ENCODE assay signal across 16 cellular contexts in genomic region chr4:44257461-44257860, GRCh38.
"Had no signal": no experiment of that assay in that cellular context is flagged by ENCODE, and none has a peak within 500 bp of the region (broad histone marks: within the 10 kb centered on the region; RNA-seq: fewer than 3 reads in every experiment).

No MANE protein-coding gene starts in this region.

- H3K4me3 ChIP-seq: ascending aorta, lung, mucosa of descending colon had no signal

- H3K4me3 Mint-ChIP-seq: activated CD4-positive, alpha-beta memory T cell treated with anti-CD3 and anti-CD28 coated beads, Interleukin-2, amount 10 ng/mL, durations not matched to agents 7 days and 5 days; activated CD4-positive, alpha-beta T cell treated with anti-CD3 and anti-CD28 coated beads for 36 hours; activated naive CD8-positive, alpha-beta T cell treated with anti-CD3 and anti-CD28 coated beads, Interleukin-2, amount 10 ng/mL, durations not matched to agents 7 days and 5 days; naive thymus-derived CD8-positive, alpha-beta T cell; stimulated activated naive CD8-positive, alpha-beta T cell treated with anti-CD3 and anti-CD28 coated beads, Interleukin-15, amount 100 ng/mL, for 72 hours had no signal

- DNase-seq: activated CD4-positive, alpha-beta memory T cell treated with anti-CD3 and anti-CD28 coated beads, Interleukin-2, amount 10 ng/mL, durations not matched to agents 7 days and 5 days; activated CD4-positive, alpha-beta T cell treated with anti-CD3 and anti-CD28 coated beads for 36 hours; activated CD8-positive, alpha-beta memory T cell treated with anti-CD3 and anti-CD28 coated beads, Interleukin-2, amount 50 U/mL, for 4 hours; activated naive CD8-positive, alpha-beta T cell treated with anti-CD3 and anti-CD28 coated beads, Interleukin-2, amount 10 ng/mL, durations not matched to agents 7 days and 5 days; left cardiac atrium; mucosa of descending colon; naive thymus-derived CD8-positive, alpha-beta T cell; stimulated activated CD4-positive, alpha-beta T cell treated with anti-CD3 and anti-CD28 coated beads, Interleukin-4, amount 100 ng/mL, for 4 hours; stimulated activated naive CD8-positive, alpha-beta T cell treated with anti-CD3 and anti-CD28 coated beads, Interleukin-15, amount 100 ng/mL, for 72 hours; T-helper 9 cell had no signal

- H3K9me3 Mint-ChIP-seq: activated naive CD8-positive, alpha-beta T cell treated with anti-CD3 and anti-CD28 coated beads, Interleukin-2, amount 10 ng/mL, durations not matched to agents 7 days and 5 days had no signal

- H3K36me3 Mint-ChIP-seq: activated naive CD8-positive, alpha-beta T cell treated with anti-CD3 and anti-CD28 coated beads, Interleukin-2, amount 10 ng/mL, durations not matched to agents 7 days and 5 days had no signal

- H3K4me1 Mint-ChIP-seq: activated CD4-positive, alpha-beta memory T cell treated with anti-CD3 and anti-CD28 coated beads, Interleukin-2, amount 10 ng/mL, durations not matched to agents 7 days and 5 days; activated CD4-positive, alpha-beta T cell treated with anti-CD3 and anti-CD28 coated beads for 36 hours; activated naive CD8-positive, alpha-beta T cell treated with anti-CD3 and anti-CD28 coated beads, Interleukin-2, amount 10 ng/mL, durations not matched to agents 7 days and 5 days; naive thymus-derived CD8-positive, alpha-beta T cell; stimulated activated naive CD8-positive, alpha-beta T cell treated with anti-CD3 and anti-CD28 coated beads, Interleukin-15, amount 100 ng/mL, for 72 hours had no signal

- H3K27ac Mint-ChIP-seq: activated CD4-positive, alpha-beta memory T cell treated with anti-CD3 and anti-CD28 coated beads, Interleukin-2, amount 10 ng/mL, durations not matched to agents 7 days and 5 days; activated CD4-positive, alpha-beta T cell treated with anti-CD3 and anti-CD28 coated beads for 36 hours; activated naive CD8-positive, alpha-beta T cell treated with anti-CD3 and anti-CD28 coated beads, Interleukin-2, amount 10 ng/mL, durations not matched to agents 7 days and 5 days; naive thymus-derived CD8-positive, alpha-beta T cell; progenitor cell of endocrine pancreas; stimulated activated naive CD8-positive, alpha-beta T cell treated with anti-CD3 and anti-CD28 coated beads, Interleukin-15, amount 100 ng/mL, for 72 hours had no signal

- H3K27ac ChIP-seq: ascending aorta, VCaP had no signal

- FAIRE-seq: colon, endothelial cell of umbilical vein had no signal

- H3K27me3 ChIP-seq: ascending aorta had no signal

- H3K36me3 ChIP-seq: ascending aorta had no signal

- H3K27me3 Mint-ChIP-seq: activated CD4-positive, alpha-beta memory T cell treated with anti-CD3 and anti-CD28 coated beads, Interleukin-2, amount 10 ng/mL, durations not matched to agents 7 days and 5 days; activated CD4-positive, alpha-beta T cell treated with anti-CD3 and anti-CD28 coated beads for 36 hours; activated naive CD8-positive, alpha-beta T cell treated with anti-CD3 and anti-CD28 coated beads, Interleukin-2, amount 10 ng/mL, durations not matched to agents 7 days and 5 days; naive thymus-derived CD8-positive, alpha-beta T cell; progenitor cell of endocrine pancreas; stimulated activated naive CD8-positive, alpha-beta T cell treated with anti-CD3 and anti-CD28 coated beads, Interleukin-15, amount 100 ng/mL, for 72 hours had no signal

- H3K4me1 ChIP-seq: ascending aorta had no signal

- H3K9me3 ChIP-seq: ascending aorta had no signal
